22 cellular contexts compared by ENCODE assay signal in genomic region chr4:41639291-41639690, GRCh38.
A peak's percentile ranks its signal among the peaks of the same experiment; 100 is the strongest.
DNase-seq lines count a peak whose midpoint lies in the region; ATAC-seq and TF ChIP-seq lines count a peak whose summit lies in the region.
"Had no signal": no experiment of that assay in that cellular context is flagged by ENCODE, and none has a peak within 500 bp of the region (broad histone marks: within the 10 kb centered on the region; RNA-seq: fewer than 3 reads in every experiment).

No MANE protein-coding gene starts in this region.

- no peaks in the 10 kb centered on the region for H4K20me1 ChIP-seq in smooth muscle cell (ENCODE audit: low read depth)
- H4K20me1 ChIP-seq: BLaER1 had no signal

- H3K9me3 ChIP-seq in SK-N-MC (ENCODE audit: low read depth, low read length) (no peaks in the 10 kb centered on the region), smooth muscle cell (replicated peaks; ENCODE audit: low read depth) (no peaks in the 10 kb centered on the region)
- H3K9me3 ChIP-seq: BE2C had no signal

- ATAC-seq in HG02759 (IDR thresholded peaks at IDR 0.05; ENCODE audit: unreplicated experiment) (no peak), GM18858 (IDR thresholded peaks at IDR 0.05; ENCODE audit: unreplicated experiment) (no peak)
- ATAC-seq: GM12878 had no signal

- H3K9ac ChIP-seq in SK-N-MC (ENCODE audit: insufficient read length) (peak overlapping the region; percentile 41), smooth muscle cell (ENCODE audit: low read depth) (no peak overlapping the region)
- H3K9ac ChIP-seq: BLaER1 had no signal

- H3K4me2 ChIP-seq in smooth muscle cell = peak overlapping the region; percentile 38
- H3K4me2 ChIP-seq: BLaER1 had no signal

- no peaks in the 10 kb centered on the region for H3K79me2 ChIP-seq in smooth muscle cell (ENCODE audit: low read depth)

- 91% methylated on average over 1 of the region's 1 CpG for WGBS in smooth muscle cell (ENCODE audit: low lambda C conversion rate)

- no peaks in the 10 kb centered on the region for H3K27me3 ChIP-seq in smooth muscle cell (ENCODE audit: low read depth)
- H3K27me3 ChIP-seq: BE2C, BLaER1 had no signal

- no peaks in the 10 kb centered on the region for H3K36me3 ChIP-seq in SK-N-MC (ENCODE audit: insufficient read depth, low read length)
- H3K36me3 ChIP-seq in smooth muscle cell (ENCODE audit: low read depth) = no peaks in the 10 kb centered on the region
- H3K36me3 ChIP-seq: BLaER1 had no signal

- DNase-seq in H4 (ENCODE audit: low spot score) = peak; percentile 29
- DNase-seq in SK-N-MC (ENCODE audit: low read depth, low spot score) = no peak
- DNase-seq in smooth muscle cell (lab: John Stamatoyannopoulos, UW; ENCODE audit: unreplicated experiment) = no peak
- no peak for DNase-seq in ureter (ENCODE audit: low spot score)
- DNase-seq: 8988T; ACHN; BE2C; C1 segment of cervical spinal cord; CD4-positive, alpha-beta memory T cell; CD4-positive, CD25-positive, alpha-beta regulatory T cell; CD8-positive, alpha-beta memory T cell; COR-L47; DMS 273 treated with DMSO at 0.1 percent for 48 hours; DMS153; DMS53; DMS79; EL; GDM1 had no signal

- no peak for TF ChIP-seq CTCF in smooth muscle cell (IDR thresholded peaks at IDR 0.05; ENCODE audit: borderline replicate concordance, insufficient read depth, poor library complexity, severe bottlenecking)

- 0 out of 2 replicates have a peak overlapping the region, but pooled peaks have one; percentile 34 for H3K27ac ChIP-seq in SK-N-MC
- no peak overlapping the region for H3K27ac ChIP-seq in smooth muscle cell (ENCODE audit: low read depth)
- H3K27ac ChIP-seq: BLaER1 had no signal

- peaks cover 11% of the 10 kb centered on the region for H3K4me1 ChIP-seq in smooth muscle cell (ENCODE audit: low read depth)
- H3K4me1 ChIP-seq: BLaER1 had no signal

- H3K4me3 ChIP-seq in SK-N-MC (peak overlapping the region; percentile 67), smooth muscle cell (no peak overlapping the region)
- H3K4me3 ChIP-seq: BLaER1, GM12878 had no signal

- H3F3A ChIP-seq in smooth muscle cell (ENCODE audit: low read depth) = no peaks in the 10 kb centered on the region

- no peak overlapping the region for H2AFZ ChIP-seq in smooth muscle cell (ENCODE audit: low read depth)
